In genomic region chr3:58052373-58053273, GRCh38 we compare ENCODE assay signal across 8 cellular contexts. TPM values are rescaled to one million over a fixed set of nuclear protein-coding genes. Genes with fewer than 3 reads are reported as not detected.
A peak's percentile ranks its signal among the peaks of the same experiment; 100 is the strongest.
DNase-seq lines count a peak whose midpoint lies in the region; ATAC-seq and TF ChIP-seq lines count a peak whose summit lies in the region.

No MANE protein-coding gene starts in this region.

- no peak overlapping the region for H3K4me3 ChIP-seq in brain microvascular endothelial cell (ENCODE audit: low read depth, low read length)

- intact Hi-C loops in left colon (cut with DNase I, micrococcal nuclease), result no loop called here

- ATAC-seq in GM19035 (IDR thresholded peaks at IDR 0.05; ENCODE audit: unreplicated experiment) (peak; percentile 68), left colon (peak; percentile 49), GM19467 (IDR thresholded peaks at IDR 0.05; ENCODE audit: unreplicated experiment) (no peak), GM18502 (IDR thresholded peaks at IDR 0.05; ENCODE audit: poor library complexity, unreplicated experiment) (no peak), GM21825 (IDR thresholded peaks at IDR 0.05; ENCODE audit: unreplicated experiment) (no peak)

- H3K36me3 ChIP-seq in brain microvascular endothelial cell (replicated peaks), result peaks cover 9% of the 10 kb centered on the region

- H3K27me3 ChIP-seq in brain microvascular endothelial cell (replicated peaks), result no peaks in the 10 kb centered on the region

- in situ Hi-C loops in brain microvascular endothelial cell (cut with HindIII; ENCODE audit: low pct_ligation_motif_present, low sequenced_read_pairs), result no loop called here

- DNase-seq in NOMO-1 (lab: John Stamatoyannopoulos, UW; ENCODE audit: unreplicated experiment in 2 of 2) (peak; percentile 25 to 64), brain microvascular endothelial cell (peak; percentile 98), left colon (peak; percentile 70 to 77)
- DNase-seq in stimulated activated CD4-positive, alpha-beta T cell treated with anti-CD3 and anti-CD28 coated beads, Interleukin-1b, Interleukin-23, amount 100 ng/mL, for 48 hours, result peak; percentile 71

- TF ChIP-seq CTCF in brain microvascular endothelial cell (IDR thresholded peaks at IDR 0.05; ENCODE audit: low read depth, low read length, missing control alignments), result no peak

- peak overlapping the region; percentile 92 for H3K27ac ChIP-seq in brain microvascular endothelial cell

RNA-seq across cellular contexts. Expression of gene FLNB, which starts 44.4 kb away (rescaled TPM):
- 100 to 1,000 TPM; 410 to 585 TPM for total RNA-seq in left colon

Comparison
In these comparisons a context has a peak if more than half of its experiments do, and no peak if none do; other contexts are left out.
1. ATAC-seq: peak in GM19035 (single experiment) and left colon (single experiment); none in GM19467 (single experiment), GM18502 (single experiment) and GM21825 (single experiment).
2. DNase-seq: peak in every context shown above with its lines; median percentile 98 in brain microvascular endothelial cell; 74 in left colon; 71 in stimulated activated CD4-positive, alpha-beta T cell treated with anti-CD3 and anti-CD28 coated beads, Interleukin-1b, Interleukin-23, amount 100 ng/mL, for 48 hours; 44 in NOMO-1.